ENCODE assay signal across 22 cellular contexts in genomic region chr16:64951681-64952080, GRCh38.
"Had no signal": no experiment of that assay in that cellular context is flagged by ENCODE, and none has a peak within 500 bp of the region (broad histone marks: within the 10 kb centered on the region; RNA-seq: fewer than 3 reads in every experiment).

No MANE protein-coding gene starts in this region.

- H3K4me3 Mint-ChIP-seq: activated CD8-positive, alpha-beta T cell treated with anti-CD3 and anti-CD28 coated beads, Interleukin-2, amount 10 ng/mL, durations not matched to agents 7 days and 5 days; activated naive CD4-positive, alpha-beta T cell treated with anti-CD3 and anti-CD28 coated beads, Interleukin-2, amount 50 U/mL, for 24 hours; naive B cell; T-helper 17 cell had no signal

- H3K36me3 ChIP-seq: neutrophil, transverse colon, vagina, WERI-Rb-1 had no signal

- H3K36me3 Mint-ChIP-seq: activated naive CD4-positive, alpha-beta T cell treated with anti-CD3 and anti-CD28 coated beads, Interleukin-2, amount 50 U/mL, for 24 hours; naive B cell had no signal

- H3K9me3 ChIP-seq: body of pancreas, heart left ventricle, neutrophil, transverse colon, vagina had no signal

- H3K27me3 ChIP-seq: body of pancreas, heart left ventricle, neutrophil, transverse colon, vagina had no signal

- DNase-seq: activated CD4-positive, alpha-beta T cell treated with anti-CD3 and anti-CD28 coated beads for 4 hours; activated CD8-positive, alpha-beta memory T cell treated with anti-CD3 and anti-CD28 coated beads, Interleukin-2, amount 50 U/mL, for 4 hours; activated CD8-positive, alpha-beta T cell treated with anti-CD3 and anti-CD28 coated beads, Interleukin-2, amount 10 ng/mL, durations not matched to agents 7 days and 5 days; activated effector memory CD4-positive, alpha-beta T cell treated with anti-CD3 and anti-CD28 coated beads, Interleukin-2, amount 50 U/mL, for 16 hours; activated T-cell treated with anti-CD3 and anti-CD28 coated beads, Interleukin-2, amount 50 U/mL, for 48 hours; body of pancreas; central memory CD4-positive, alpha-beta T cell; effector memory CD4-positive, alpha-beta T cell; heart left ventricle; left cardiac atrium; naive B cell; posterior cingulate gyrus; retina; stimulated activated CD4-positive, alpha-beta T cell treated with anti-CD3 and anti-CD28 coated beads, Interleukin-4, amount 100 ng/mL, for 24 hours; stimulated activated naive CD4-positive, alpha-beta T cell; T-helper 17 cell; transverse colon; WERI-Rb-1 had no signal

- H3K4me1 Mint-ChIP-seq: activated naive CD4-positive, alpha-beta T cell treated with anti-CD3 and anti-CD28 coated beads, Interleukin-2, amount 50 U/mL, for 24 hours; naive B cell; T-helper 17 cell had no signal

- H3K27ac ChIP-seq: body of pancreas, neutrophil, transverse colon, vagina, WERI-Rb-1 had no signal

- H3K27me3 Mint-ChIP-seq: activated naive CD4-positive, alpha-beta T cell treated with anti-CD3 and anti-CD28 coated beads, Interleukin-2, amount 50 U/mL, for 24 hours; naive B cell; T-helper 17 cell had no signal

- H3K4me1 ChIP-seq: body of pancreas, transverse colon had no signal

- H3K27ac Mint-ChIP-seq: activated CD8-positive, alpha-beta T cell treated with anti-CD3 and anti-CD28 coated beads, Interleukin-2, amount 10 ng/mL, durations not matched to agents 7 days and 5 days; activated naive CD4-positive, alpha-beta T cell treated with anti-CD3 and anti-CD28 coated beads, Interleukin-2, amount 50 U/mL, for 24 hours; naive B cell; T-helper 17 cell had no signal

- H3K4me3 ChIP-seq: body of pancreas, heart left ventricle, skin epidermis, transverse colon, vagina had no signal

- ATAC-seq: activated CD8-positive, alpha-beta T cell treated with anti-CD3 and anti-CD28 coated beads, Interleukin-2, amount 10 ng/mL, durations not matched to agents 7 days and 5 days; T-helper 17 cell had no signal
